ENCODE assay signal across 1 cellular context in the genomic region with DNA sequence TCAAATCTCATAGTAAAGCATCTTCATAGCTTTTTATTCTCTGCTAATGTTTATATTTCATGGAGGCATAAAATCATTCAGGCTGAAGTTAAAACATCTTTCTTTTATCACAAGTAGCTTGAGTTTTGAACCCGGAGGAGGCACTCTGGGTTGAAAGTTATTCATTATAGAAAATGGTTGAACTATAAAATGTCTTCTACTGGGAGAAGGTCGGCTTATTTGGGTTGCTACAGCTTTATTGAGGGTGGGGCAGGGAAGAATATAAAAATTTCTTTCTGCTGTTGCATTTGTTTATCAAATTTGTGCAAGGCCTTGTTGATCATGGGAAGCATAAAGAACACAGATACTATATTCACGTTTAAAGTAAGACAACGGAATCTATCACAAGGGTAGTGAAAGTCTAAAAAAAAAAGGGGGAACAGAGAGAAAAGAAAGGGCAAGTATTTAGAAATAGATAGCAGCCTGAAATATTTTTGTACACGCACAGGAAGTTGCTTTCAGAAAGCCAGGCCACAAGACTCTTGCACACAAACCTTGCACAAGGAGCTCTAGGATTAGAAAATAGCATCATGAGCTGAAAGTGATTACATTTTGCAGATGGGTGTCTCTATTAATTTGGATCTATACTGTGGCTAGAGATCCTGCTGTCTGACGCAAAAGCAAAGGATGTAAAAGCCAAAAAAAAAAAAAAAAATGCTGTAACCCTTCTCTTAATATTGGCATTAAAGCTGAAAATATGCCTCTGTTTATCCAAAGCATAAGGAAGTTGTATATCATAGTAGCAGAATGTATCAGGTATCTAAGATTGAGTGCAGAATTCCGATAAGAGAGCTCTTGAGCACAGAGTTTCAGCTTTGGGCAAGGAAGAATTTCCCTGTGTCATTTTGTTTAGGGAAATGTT.
TF ChIP-seq lines count a peak whose summit lies in the region.

No MANE protein-coding gene starts in this region.

TF ChIP-seq in HepG2, 621 proteins besides CTCF, POLR2A, EP300 and RAD21 (continued from another document):
- TF ChIP-seq, protein P1, sequence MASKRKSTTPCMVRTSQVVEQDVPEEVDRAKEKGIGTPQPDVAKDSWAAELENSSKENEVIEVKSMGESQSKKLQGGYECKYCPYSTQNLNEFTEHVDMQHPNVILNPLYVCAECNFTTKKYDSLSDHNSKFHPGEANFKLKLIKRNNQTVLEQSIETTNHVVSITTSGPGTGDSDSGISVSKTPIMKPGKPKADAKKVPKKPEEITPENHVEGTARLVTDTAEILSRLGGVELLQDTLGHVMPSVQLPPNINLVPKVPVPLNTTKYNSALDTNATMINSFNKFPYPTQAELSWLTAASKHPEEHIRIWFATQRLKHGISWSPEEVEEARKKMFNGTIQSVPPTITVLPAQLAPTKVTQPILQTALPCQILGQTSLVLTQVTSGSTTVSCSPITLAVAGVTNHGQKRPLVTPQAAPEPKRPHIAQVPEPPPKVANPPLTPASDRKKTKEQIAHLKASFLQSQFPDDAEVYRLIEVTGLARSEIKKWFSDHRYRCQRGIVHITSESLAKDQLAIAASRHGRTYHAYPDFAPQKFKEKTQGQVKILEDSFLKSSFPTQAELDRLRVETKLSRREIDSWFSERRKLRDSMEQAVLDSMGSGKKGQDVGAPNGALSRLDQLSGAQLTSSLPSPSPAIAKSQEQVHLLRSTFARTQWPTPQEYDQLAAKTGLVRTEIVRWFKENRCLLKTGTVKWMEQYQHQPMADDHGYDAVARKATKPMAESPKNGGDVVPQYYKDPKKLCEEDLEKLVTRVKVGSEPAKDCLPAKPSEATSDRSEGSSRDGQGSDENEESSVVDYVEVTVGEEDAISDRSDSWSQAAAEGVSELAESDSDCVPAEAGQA (IDR thresholded peaks at IDR 0.05; ENCODE audit: low read depth): no peak
- TF ChIP-seq, protein P1 (CRISPR knock-in tag; IDR thresholded peaks at IDR 0.05; ENCODE audit: borderline replicate concordance): no peak
